ENCODE assay signal across 12 cellular contexts in the genomic region with DNA sequence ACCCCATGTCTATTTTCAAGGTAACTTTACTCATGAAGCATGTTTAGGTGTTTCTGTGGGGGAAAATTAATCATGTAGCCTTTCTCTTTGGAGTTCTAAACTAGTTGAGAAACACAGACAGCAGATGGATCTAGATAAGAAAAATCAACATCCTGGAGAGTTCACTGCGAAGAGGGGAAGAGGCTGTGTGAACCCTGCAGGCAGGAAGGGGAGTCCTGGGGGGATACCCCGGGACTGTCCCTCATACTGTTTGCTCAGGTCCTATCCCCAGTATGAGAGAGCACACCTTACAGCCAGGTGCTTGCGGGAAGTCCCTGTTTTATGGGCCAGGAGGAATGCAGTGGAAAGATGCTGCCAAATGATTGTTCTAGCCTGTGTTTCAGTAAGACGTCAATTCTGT. TPM values are rescaled to one million over a fixed set of nuclear protein-coding genes. Genes with fewer than 3 reads are reported as not detected.
A peak's percentile ranks its signal among the peaks of the same experiment; 100 is the strongest.
DNase-seq lines count a peak whose midpoint lies in the region; ATAC-seq and TF ChIP-seq lines count a peak whose summit lies in the region.
"Had no signal": no experiment of that assay in that cellular context is flagged by ENCODE, and none has a peak within 500 bp of the region (broad histone marks: within the 10 kb centered on the region; RNA-seq: fewer than 3 reads in every experiment).

No MANE protein-coding gene starts in this region.

- TF ChIP-seq POLR2A in right lobe of liver (IDR thresholded peaks at IDR 0.05) (no peak), tibial nerve (IDR thresholded peaks at IDR 0.05) (no peak)

- H4K20me1 ChIP-seq in DND-41 (ENCODE audit: insufficient read depth, low read length), result peaks cover 87% of the 10 kb centered on the region

- BruUV-seq in A673 (replicated peaks; lab: Mats Ljungman, UMichigan), result no TSS peak

- H3K36me3 ChIP-seq in DND-41 (ENCODE audit: insufficient read depth, low read length) (peaks cover 10% of the 10 kb centered on the region), right lobe of liver (no peaks in the 10 kb centered on the region), A673 (ENCODE audit: insufficient read depth, low read length, poor library complexity, severe bottlenecking) (no peaks in the 10 kb centered on the region), tibial nerve (peaks cover 0 to 7% (median 0%) of the 10 kb centered on the region in 3 donors)

- H3K4me1 ChIP-seq in DND-41 (ENCODE audit: insufficient read depth, low read length) (no peaks in the 10 kb centered on the region), right lobe of liver (peaks cover 0 to 56% (median 14%) of the 10 kb centered on the region in 4 donors), A673 (ENCODE audit: insufficient read depth, low read length, poor library complexity, severe bottlenecking) (no peaks in the 10 kb centered on the region), tibial nerve (peaks cover 0 to 70% (median 44%) of the 10 kb centered on the region in 4 donors)

- intact Hi-C loops in right lobe of liver (cut with DNase I) (no loop called here), A673 (cut with micrococcal nuclease; ENCODE audit: unreplicated experiment) (no loop called here)

- POLR2A ChIA-PET in T-cell (lab: Charles Lee) (interaction anchor here (0.6 kb wide), 2 partner anchors 18 to 1820 kb away, joined by 3 read pairs; no protein-coding TSS in a partner anchor), A673 (lab: Charles Lee; ENCODE audit: low non-redundant PET) (no interaction called here)

- no peak overlapping the region for H3K9ac ChIP-seq in DND-41 (ENCODE audit: low read depth, low read length)
- H3K9ac ChIP-seq: KMS-11 had no signal

- CTCF ChIA-PET in T-cell (lab: Charles Lee), result no interaction called here
- CTCF ChIA-PET in A673 (lab: Charles Lee), result no interaction called here

- no peak overlapping the region for H3K4me2 ChIP-seq in DND-41 (ENCODE audit: insufficient read depth, low read length)
- H3K4me2 ChIP-seq: KMS-11 had no signal

- H3K27ac Mint-ChIP-seq in T-cell, result peak overlapping the region; percentile 53 to 83

- H3K9me3 Mint-ChIP-seq in T-cell, result no peaks in the 10 kb centered on the region

- H3K4me3 Mint-ChIP-seq in T-cell, result peak overlapping the region in 2 of 3 donors; percentile 7 to 9

- no peaks in the 10 kb centered on the region for H3K27me3 ChIP-seq in DND-41 (ENCODE audit: insufficient read depth, low read length, poor library complexity)
- no peaks in the 10 kb centered on the region for H3K27me3 ChIP-seq in right lobe of liver
- H3K27me3 ChIP-seq in A673 (replicated peaks; ENCODE audit: insufficient read depth, low read depth, low read length, poor library complexity), result no peaks in the 10 kb centered on the region
- H3K27me3 ChIP-seq in tibial nerve, result no peaks in the 10 kb centered on the region
- H3K27me3 ChIP-seq: tibial artery had no signal

- peaks cover 90 to 96% (median 93%) of the 10 kb centered on the region in 3 donors for H3K4me1 Mint-ChIP-seq in T-cell

- peaks cover 4% of the 10 kb centered on the region for H3K36me3 Mint-ChIP-seq in T-cell

- peak; percentile 19; the same call in 1 of the 3 replicates for ATAC-seq in DND-41 (ENCODE audit: insufficient read depth, low read depth)
- peak; percentile 62 for ATAC-seq in GM21619 (IDR thresholded peaks at IDR 0.05; ENCODE audit: unreplicated experiment)
- peak; percentile 84 to 99 (median 90) for ATAC-seq in T-cell (replicated peaks in 1 of 4)
- peak; percentile 24 to 51 (median 42) for ATAC-seq in right lobe of liver
- no peak for ATAC-seq in HG02623 (IDR thresholded peaks at IDR 0.05; ENCODE audit: unreplicated experiment)
- ATAC-seq: left cardiac atrium had no signal

- H3K27ac ChIP-seq in DND-41 (ENCODE audit: low read length) (no peak overlapping the region), right lobe of liver (peak overlapping the region in 1 of 3 donors; percentile 47), A673 (ENCODE audit: low read depth, low read length, poor library complexity, severe bottlenecking) (no peak overlapping the region), tibial nerve (no peak overlapping the region)
- H3K27ac ChIP-seq: KMS-11, tibial artery had no signal

- 17% methylated on average over 4 of the region's 4 CpGs for WGBS in right lobe of liver (ENCODE audit: insufficient coverage, low coverage, low lambda C conversion rate, missing lambda C conversion rate)
- WGBS in tibial nerve, 2 donors, result 52 to 54% methylated on average over 4 of the region's 4 CpGs

- no peak for TF ChIP-seq EP300 in tibial nerve (IDR thresholded peaks at IDR 0.05)

- H3K79me2 ChIP-seq in DND-41 (ENCODE audit: insufficient read depth, low read length), result peaks cover 96% of the 10 kb centered on the region

- TF ChIP-seq CTCF in DND-41 (IDR thresholded peaks at IDR 0.05; ENCODE audit: borderline replicate concordance, extremely low read depth, low read length, poor library complexity, severe bottlenecking) (no peak), right lobe of liver (IDR thresholded peaks at IDR 0.05) (no peak), A673 (conservative IDR thresholded peaks at IDR 0.05; ENCODE audit: low read depth, low read length) (no peak), tibial nerve (IDR thresholded peaks at IDR 0.05) (no peak)

- no peak overlapping the region for H2AFZ ChIP-seq in DND-41 (ENCODE audit: low read depth, low read length)

- DNase-seq in DND-41, result no peak
- DNase-seq in T-cell, result peak in 17 of 34 experiments; percentile 11 to 46 (median 31)
- no peak for DNase-seq in right lobe of liver
- no peak for DNase-seq in A673 (ENCODE audit: low spot score)
- DNase-seq in NCI-H187 (lab: John Stamatoyannopoulos, UW), result no peak
- DNase-seq in tibial nerve (ENCODE audit: low spot score in 2 of 2), result no peak
- DNase-seq: left cardiac atrium; stimulated activated CD4-positive, alpha-beta T cell treated with anti-CD3 and anti-CD28 coated beads, Interleukin-12 subunit alpha, Interleukin-12 subunit beta, amount 100 ng/mL, for 4 hours; tibial artery had no signal

- H3K27me3 Mint-ChIP-seq in T-cell, result no peaks in the 10 kb centered on the region

- H3K4me3 ChIP-seq in DND-41 (ENCODE audit: low read depth in 1 of 2, low read length in 2 of 2) (no peak overlapping the region), right lobe of liver (no peak overlapping the region), A673 (ENCODE audit: low read depth, low read length, poor library complexity, severe bottlenecking) (no peak overlapping the region), tibial nerve (no peak overlapping the region)
- H3K4me3 ChIP-seq: tibial artery had no signal

- H3K9me3 ChIP-seq in DND-41 (ENCODE audit: insufficient read depth, low read length, severe bottlenecking) (no peaks in the 10 kb centered on the region), right lobe of liver (no peaks in the 10 kb centered on the region), A673 (ENCODE audit: low read depth, low read length, poor library complexity, severe bottlenecking) (no peaks in the 10 kb centered on the region), tibial nerve (no peaks in the 10 kb centered on the region)
- H3K9me3 ChIP-seq: tibial artery had no signal

RNA-seq across cellular contexts. Expression of gene CHMP4B, which starts 32.7 kb away (rescaled TPM):
- total RNA-seq in T-cell, result 10 to 100 TPM; 45.1 to 64.7 (median 60.8) TPM
- total RNA-seq in right lobe of liver, result 10 to 100 TPM; 21.0 to 40.8 (median 28.3) TPM
- total RNA-seq in A673 (2021), result 68.5 and 68.9 TPM in 2 replicates
- total RNA-seq in tibial nerve, result 10 to 100 TPM; 72.0 to 93.1 (median 78.9) TPM
